In genomic region chr2:3159801-3160545, GRCh38 we compare ENCODE assay signal across 16 cellular contexts.
DNase-seq lines count a peak whose midpoint lies in the region; ATAC-seq and TF ChIP-seq lines count a peak whose summit lies in the region.
"Had no signal": no experiment of that assay in that cellular context is flagged by ENCODE, and none has a peak within 500 bp of the region (broad histone marks: within the 10 kb centered on the region; RNA-seq: fewer than 3 reads in every experiment).

No MANE protein-coding gene starts in this region.

- CTCF ChIA-PET in activated naive CD4-positive, alpha-beta T cell treated with anti-CD3 and anti-CD28 coated beads for 36 hours (lab: Charles Lee): interaction anchor here (1.0 kb wide), 1 partner anchor 17 kb away, joined by 3 read pairs; no protein-coding TSS in a partner anchor

- H3K27me3 ChIP-seq in upper lobe of right lung: no peaks in the 10 kb centered on the region
- H3K27me3 ChIP-seq: BLaER1 had no signal

- peaks cover 11 to 15% of the 10 kb centered on the region in 2 donors for H3K9me3 Mint-ChIP-seq in stimulated activated naive B cell treated with anti-CD40 and anti-IgM and Interleukin-4, amounts not matched to agents 10 μg/mL and 1 μg/mL and 100 μg/mL, for 72 hours
- H3K9me3 Mint-ChIP-seq in activated naive CD4-positive, alpha-beta T cell treated with anti-CD3 and anti-CD28 coated beads for 36 hours: peaks cover 16% of the 10 kb centered on the region

- H3K4me3 ChIP-seq in upper lobe of right lung: no peak overlapping the region
- H3K4me3 ChIP-seq: BLaER1 had no signal

- TF ChIP-seq CTCF in upper lobe of right lung (IDR thresholded peaks at IDR 0.05): no peak

- H3K4me1 Mint-ChIP-seq in stimulated activated naive B cell treated with anti-CD40 and anti-IgM and Interleukin-4, amounts not matched to agents 10 μg/mL and 1 μg/mL and 100 μg/mL, for 72 hours: peaks cover 5 to 11% of the 10 kb centered on the region in 2 donors
- H3K4me1 Mint-ChIP-seq in activated naive CD4-positive, alpha-beta T cell treated with anti-CD3 and anti-CD28 coated beads for 36 hours (ENCODE audit: low read depth): no peaks in the 10 kb centered on the region
- H3K4me1 Mint-ChIP-seq: CD8-positive, alpha-beta memory T cell had no signal

- DNase-seq in NCI-H2171 treated with DMSO at 0.1 percent for 48 hours (lab: John Stamatoyannopoulos, UW): peak; percentile 32
- no peak for DNase-seq in NCI-H2171 (lab: John Stamatoyannopoulos, UW)
- DNase-seq in mesenteric fat pad (ENCODE audit: low spot score): peak; percentile 69
- peak; percentile 78 for DNase-seq in posterior vena cava (ENCODE audit: low spot score)
- DNase-seq in upper lobe of right lung: peak; percentile 40
- no peak for DNase-seq in stimulated activated naive B cell treated with anti-CD40 and anti-IgM and Interleukin-4, amounts not matched to agents 10 μg/mL and 1 μg/mL and 100 μg/mL, for 72 hours
- no peak for DNase-seq in NCI-H1436 (lab: John Stamatoyannopoulos, UW)
- DNase-seq in activated naive CD4-positive, alpha-beta T cell treated with anti-CD3 and anti-CD28 coated beads for 36 hours: no peak
- DNase-seq: Caco-2; CD8-positive, alpha-beta memory T cell; DND-41; GDM1; HCEC 1CT; HFFc6 had no signal

- intact Hi-C loops in posterior vena cava (cut with DNase I): no loop called here
- intact Hi-C loops in upper lobe of right lung (cut with DNase I): no loop called here
- intact Hi-C loops in activated naive CD4-positive, alpha-beta T cell treated with anti-CD3 and anti-CD28 coated beads for 36 hours (cut with micrococcal nuclease): no loop called here

- H3K27ac ChIP-seq in upper lobe of right lung: no peak overlapping the region
- H3K27ac ChIP-seq: 22Rv1, BLaER1 had no signal

- peaks cover 54 to 87% of the 10 kb centered on the region in 2 donors for H3K36me3 Mint-ChIP-seq in stimulated activated naive B cell treated with anti-CD40 and anti-IgM and Interleukin-4, amounts not matched to agents 10 μg/mL and 1 μg/mL and 100 μg/mL, for 72 hours
- H3K36me3 Mint-ChIP-seq in activated naive CD4-positive, alpha-beta T cell treated with anti-CD3 and anti-CD28 coated beads for 36 hours (ENCODE audit: low read depth): peaks cover 31% of the 10 kb centered on the region

- H3K9me3 ChIP-seq in upper lobe of right lung: peaks cover 14% of the 10 kb centered on the region

- no peaks in the 10 kb centered on the region for H3K27me3 Mint-ChIP-seq in stimulated activated naive B cell treated with anti-CD40 and anti-IgM and Interleukin-4, amounts not matched to agents 10 μg/mL and 1 μg/mL and 100 μg/mL, for 72 hours
- no peaks in the 10 kb centered on the region for H3K27me3 Mint-ChIP-seq in activated naive CD4-positive, alpha-beta T cell treated with anti-CD3 and anti-CD28 coated beads for 36 hours (ENCODE audit: low read depth)

- no peaks in the 10 kb centered on the region for H3K36me3 ChIP-seq in upper lobe of right lung

- no peaks in the 10 kb centered on the region for H3K4me1 ChIP-seq in upper lobe of right lung
- H3K4me1 ChIP-seq: Caco-2 had no signal

- no peak overlapping the region for H3K4me3 Mint-ChIP-seq in stimulated activated naive B cell treated with anti-CD40 and anti-IgM and Interleukin-4, amounts not matched to agents 10 μg/mL and 1 μg/mL and 100 μg/mL, for 72 hours
- H3K4me3 Mint-ChIP-seq in activated naive CD4-positive, alpha-beta T cell treated with anti-CD3 and anti-CD28 coated beads for 36 hours: no peak overlapping the region
- H3K4me3 Mint-ChIP-seq: CD8-positive, alpha-beta memory T cell; HFFc6 had no signal

- no peak overlapping the region for H3K27ac Mint-ChIP-seq in stimulated activated naive B cell treated with anti-CD40 and anti-IgM and Interleukin-4, amounts not matched to agents 10 μg/mL and 1 μg/mL and 100 μg/mL, for 72 hours
- no peak overlapping the region for H3K27ac Mint-ChIP-seq in activated naive CD4-positive, alpha-beta T cell treated with anti-CD3 and anti-CD28 coated beads for 36 hours
- H3K27ac Mint-ChIP-seq: CD8-positive, alpha-beta memory T cell; HFFc6 had no signal

- no peak for ATAC-seq in upper lobe of right lung
- ATAC-seq in stimulated activated naive B cell treated with anti-CD40 and anti-IgM and Interleukin-4, amounts not matched to agents 10 μg/mL and 1 μg/mL and 100 μg/mL, for 72 hours (replicated peaks): no peak

Comparison
In these comparisons a context has a peak if more than half of its experiments do, and no peak if none do; other contexts are left out.
1. DNase-seq: peak in NCI-H2171 treated with DMSO at 0.1 percent for 48 hours (single experiment), mesenteric fat pad (single experiment), posterior vena cava (single experiment) and upper lobe of right lung (single experiment); none in NCI-H2171 (single experiment), stimulated activated naive B cell treated with anti-CD40 and anti-IgM and Interleukin-4, amounts not matched to agents 10 μg/mL and 1 μg/mL and 100 μg/mL, for 72 hours (single experiment), NCI-H1436 (single experiment) and activated naive CD4-positive, alpha-beta T cell treated with anti-CD3 and anti-CD28 coated beads for 36 hours (single experiment).